ENCODE assay signal across 9 cellular contexts in genomic region chr9:97558701-97559101, GRCh38. TPM values are rescaled to one million over a fixed set of nuclear protein-coding genes. Genes with fewer than 3 reads are reported as not detected.
DNase-seq lines count a peak whose midpoint lies in the region; ATAC-seq and TF ChIP-seq lines count a peak whose summit lies in the region.
"Had no signal": no experiment of that assay in that cellular context is flagged by ENCODE, and none has a peak within 500 bp of the region (broad histone marks: within the 10 kb centered on the region; RNA-seq: fewer than 3 reads in every experiment).

No MANE protein-coding gene starts in this region.

- no peak overlapping the region for H3K9ac ChIP-seq in BLaER1

- DNase-seq in dorsolateral prefrontal cortex (no peak), NCI-H510A (lab: John Stamatoyannopoulos, UW) (no peak), H7 (no peak), cerebellar nuclear complex (lab: John Stamatoyannopoulos, UW) (no peak)
- DNase-seq: Karpas-422 had no signal

- H3K4me3 ChIP-seq in BLaER1: no peak overlapping the region
- H3K4me3 ChIP-seq in dorsolateral prefrontal cortex: peak overlapping the region in 2 of 59 donors; percentile 3
- H3K4me3 ChIP-seq in H7 (ENCODE audit: insufficient read depth, low read depth, low read length): no peak overlapping the region

- no peak for TF ChIP-seq CTCF in dorsolateral prefrontal cortex (IDR thresholded peaks at IDR 0.05 in 54 of 56, conservative IDR thresholded peaks at IDR 0.05 in 2 of 56; ENCODE audit: low read depth in 1 of 56, partially characterized antibody in 56 of 56)

- H3K27ac ChIP-seq in BLaER1 (no peak overlapping the region), dorsolateral prefrontal cortex (peak overlapping the region in 58 of 59 donors; percentile 44 to 98 (median 88))

- intact Hi-C loops in dorsolateral prefrontal cortex (cut with DNase I): loop anchor here (5.0 kb wide), 2 partner anchors 39 to 41 kb away; no protein-coding TSS in a partner anchor

- no peaks in the 10 kb centered on the region for H3K9me3 ChIP-seq in BLaER1

- H3K4me1 ChIP-seq in BLaER1: peaks cover 18% of the 10 kb centered on the region

- H3K27me3 ChIP-seq in BLaER1 (no peaks in the 10 kb centered on the region), dorsolateral prefrontal cortex (no peaks in the 10 kb centered on the region), H7 (ENCODE audit: control insufficient read depth, insufficient read depth, low read length) (no peaks in the 10 kb centered on the region; the same call in 1 of the 2 replicates)

- peak overlapping the region; percentile 25 for H3K4me2 ChIP-seq in BLaER1

- peak; percentile 35 for ATAC-seq in GM18867 (IDR thresholded peaks at IDR 0.05; ENCODE audit: unreplicated experiment)
- peak; percentile 30 for ATAC-seq in HG03066 (IDR thresholded peaks at IDR 0.05; ENCODE audit: low read depth, unreplicated experiment)
- no peak for ATAC-seq in HG03521 (IDR thresholded peaks at IDR 0.05; ENCODE audit: unreplicated experiment)

- no peaks in the 10 kb centered on the region for H4K20me1 ChIP-seq in BLaER1

- H3K36me3 ChIP-seq in BLaER1: no peaks in the 10 kb centered on the region
- H3K36me3 ChIP-seq in H7 (replicated peaks; ENCODE audit: control insufficient read depth, insufficient read depth, low read length): no peaks in the 10 kb centered on the region

RNA-seq across cellular contexts. Expression of gene TMOD1, which starts 57.2 kb away (rescaled TPM):
- total RNA-seq in dorsolateral prefrontal cortex: 10 to 100 TPM; 17.3 to 70.1 (median 37.3) TPM
- 0.52 and 1.9 TPM in 2 replicates for total RNA-seq in H7 (2014; rRNA removed; shearing (Covaris generic))
